In the genomic region with DNA sequence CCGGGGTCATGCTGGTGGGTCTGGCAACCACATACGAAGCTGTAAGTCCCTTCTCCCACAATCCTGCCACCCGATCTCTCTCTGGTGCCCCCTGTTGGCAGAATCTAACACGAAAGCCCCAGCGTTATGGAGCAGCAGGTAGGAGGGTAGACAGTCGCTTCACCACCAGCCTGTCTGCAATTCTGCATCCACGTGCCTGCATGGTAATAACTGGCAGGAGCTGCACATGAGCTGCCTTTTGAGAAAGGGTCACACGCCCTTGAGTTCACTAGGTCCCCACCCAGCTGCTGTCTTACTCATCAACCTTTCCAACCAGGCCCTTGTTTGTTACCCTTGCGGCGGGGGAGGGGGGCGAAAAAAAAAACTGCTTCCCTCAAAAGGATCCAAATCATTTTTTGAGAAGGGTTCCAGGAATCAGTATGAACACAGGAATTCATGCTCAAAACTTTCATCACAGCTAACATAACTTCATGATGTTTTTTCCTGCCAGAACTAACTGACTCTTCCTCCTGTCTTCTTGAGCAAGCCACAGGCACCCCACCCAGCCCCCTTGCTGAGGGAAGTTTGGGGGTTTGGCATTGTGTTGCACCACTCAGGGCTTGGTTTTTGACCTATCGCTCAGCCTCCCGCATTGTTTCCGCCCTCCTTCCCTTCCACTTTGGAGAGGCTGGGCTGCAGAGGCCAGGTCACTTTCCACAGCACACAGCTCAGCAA, we compare ENCODE assay signal across 10 cellular contexts. TPM values are rescaled to one million over a fixed set of nuclear protein-coding genes. Genes with fewer than 3 reads are reported as not detected.
DNase-seq lines count a peak whose midpoint lies in the region; ATAC-seq, FAIRE-seq and TF ChIP-seq lines count a peak whose summit lies in the region.
"Had no signal": no experiment of that assay in that cellular context is flagged by ENCODE, and none has a peak within 500 bp of the region (broad histone marks: within the 10 kb centered on the region; RNA-seq: fewer than 3 reads in every experiment).

No MANE protein-coding gene starts in this region.

- H3K27ac ChIP-seq in H1 (ENCODE audit: low read depth, low read length), result no peak overlapping the region
- H3K27ac ChIP-seq: SK-N-MC had no signal

- H2BK20ac ChIP-seq in H1 (ENCODE audit: low read length), result 0 out of 2 replicates have a peak overlapping the region, but pooled peaks have one; percentile 68

- TF ChIP-seq POLR2A in H1 (IDR thresholded peaks at IDR 0.05; ENCODE audit: control extremely low read depth in 1 of 2, low read depth in 2 of 2, low read length in 2 of 2), result no peak

- CTCF ChIA-PET in activated B cell treated with CpG ODN at 0.5 μM for 24 hours (lab: Charles Lee) (interaction anchor here (1.0 to 2.8 kb wide), 15 partner anchors 8 to 439 kb away, joined by 3 to 26 read pairs (median 5); a partner anchor contains a TSS), H1 (lab: Charles Lee; ENCODE audit: partially characterized antibody) (interaction anchor here (0.7 to 4.2 kb wide), 34 partner anchors 9 to 560 kb away, joined by 3 to 32 read pairs (median 4); a partner anchor contains a TSS)

- no peak overlapping the region for H3K56ac ChIP-seq in H1 (replicated peaks; ENCODE audit: insufficient read length, low read depth, low read length)

- no peak overlapping the region for H3K14ac ChIP-seq in H1 (ENCODE audit: insufficient read length)

- H2BK120ac ChIP-seq in H1 (replicated peaks; ENCODE audit: low read depth, low read length), result no peak overlapping the region

- H2BK12ac ChIP-seq in H1 (ENCODE audit: low read depth, low read length), result no peak overlapping the region

- H3K4me3 Mint-ChIP-seq in activated B cell treated with CpG ODN at 0.5 μM for 24 hours, result peak overlapping the region; percentile 53
- H3K4me3 Mint-ChIP-seq in mesothelial cell of epicardium, result no peak overlapping the region

- no peak overlapping the region for H3K27ac Mint-ChIP-seq in activated B cell treated with CpG ODN at 0.5 μM for 24 hours
- peak overlapping the region; percentile 22 for H3K27ac Mint-ChIP-seq in mesothelial cell of epicardium

- ATAC-seq in HG03520 (IDR thresholded peaks at IDR 0.05; ENCODE audit: unreplicated experiment) (peak; percentile 56), activated B cell treated with CpG ODN at 0.5 μM for 24 hours (ENCODE audit: low read depth) (peak; percentile 85), GM19023 (IDR thresholded peaks at IDR 0.05; ENCODE audit: unreplicated experiment) (no peak), GM19397 (IDR thresholded peaks at IDR 0.05; ENCODE audit: unreplicated experiment) (no peak)

- H3K79me1 ChIP-seq in H1 (ENCODE audit: low read depth, low read length), result no peaks in the 10 kb centered on the region

- WGBS in H1 (ENCODE audit: extremely low coverage in 1 of 2, insufficient coverage in 1 of 2, insufficient read length in 1 of 2, insufficient replicate concordance in 2 of 2, low coverage in 1 of 2, low lambda C conversion rate in 2 of 2, missing lambda C conversion rate in 1 of 2), 2 experiments, result 43% methylated on average over 14 of the region's 14 CpGs; no CpG with 5 or more reads in 1 of the 2 experiments

- peaks cover 2 to 19% (median 8%) of the 10 kb centered on the region in 4 experiments; a peak in 6 of 7 replicates for H3K4me1 ChIP-seq in H1 (replicated peaks in 1 of 4; ENCODE audit: control insufficient read depth in 3 of 4, insufficient read depth in 4 of 4, low read length in 3 of 4)

- 0 out of 2 replicates have a peak overlapping the region, but pooled peaks have one; percentile 74 for H2BK15ac ChIP-seq in H1 (ENCODE audit: low read length)

- H4K8ac ChIP-seq in H1 (ENCODE audit: extremely low read depth, insufficient read depth, low read length), result no peak overlapping the region

- H3K4me1 Mint-ChIP-seq in activated B cell treated with CpG ODN at 0.5 μM for 24 hours, result peaks cover 18% of the 10 kb centered on the region
- H3K4me1 Mint-ChIP-seq in mesothelial cell of epicardium, result peaks cover 8% of the 10 kb centered on the region

- peak; percentile 28 for DNase-seq in GM06990 (ENCODE audit: extremely low read depth, insufficient read length)
- peak; percentile 36 for DNase-seq in activated B cell treated with CpG ODN at 0.5 μM for 24 hours
- DNase-seq in H1 (ENCODE audit: low read depth in 1 of 2, low spot score in 2 of 2), result peak; percentile 54 to 91
- no peak for DNase-seq in mesothelial cell of epicardium (ENCODE audit: low spot score in 2 of 2, unreplicated experiment in 2 of 2)
- DNase-seq in stimulated activated naive CD4-positive, alpha-beta T cell treated with Interleukin-2 at 50 U/mL for 16 hours (lab: John Stamatoyannopoulos, UW), result peak; percentile 3

- no peaks in the 10 kb centered on the region for H3K36me3 Mint-ChIP-seq in activated B cell treated with CpG ODN at 0.5 μM for 24 hours (ENCODE audit: low read depth)
- no peaks in the 10 kb centered on the region for H3K36me3 Mint-ChIP-seq in mesothelial cell of epicardium

- H3K4me2 ChIP-seq in H1 (ENCODE audit: insufficient read depth in 1 of 2, low read depth in 2 of 2, low read length in 2 of 2), result peak overlapping the region; percentile 8 to 9; a peak in 3 of 4 replicates

- H3K79me2 ChIP-seq in H1 (ENCODE audit: control insufficient read depth in 1 of 2, insufficient read depth in 2 of 2, low read length in 2 of 2), result no peaks in the 10 kb centered on the region

- no peaks in the 10 kb centered on the region for H3K23me2 ChIP-seq in H1 (ENCODE audit: low read depth, low read length)

- no peaks in the 10 kb centered on the region; the same call in 1 of the 2 replicates for H3K27me3 ChIP-seq in GM06990 (replicated peaks; ENCODE audit: control insufficient read depth, insufficient read depth, low read length)
- H3K27me3 ChIP-seq in H1 (replicated peaks in 1 of 4; ENCODE audit: control insufficient read depth in 3 of 4, extremely low read depth in 1 of 4, insufficient read depth in 3 of 4, low read length in 3 of 4), result peaks cover 0 to 9% (median 0%) of the 10 kb centered on the region in 4 experiments; a peak in 2 of 7 replicates

- no peak overlapping the region for H2AK5ac ChIP-seq in H1 (ENCODE audit: low read depth, low read length)

- H3K18ac ChIP-seq in H1 (ENCODE audit: extremely low read depth, low read length), result no peak overlapping the region

- no peak overlapping the region for H2AFZ ChIP-seq in H1 (ENCODE audit: low read length)

- TF ChIP-seq CTCF in GM06990 (IDR thresholded peaks at IDR 0.05; ENCODE audit: insufficient read depth, low read length, poor library complexity, severe bottlenecking), result peak; percentile 74
- TF ChIP-seq CTCF in activated B cell treated with CpG ODN at 0.5 μM for 24 hours (IDR thresholded peaks at IDR 0.05), result no peak
- TF ChIP-seq CTCF in H1 (IDR thresholded peaks at IDR 0.05; ENCODE audit: control extremely low read depth in 1 of 3, insufficient read depth in 1 of 3, low read depth in 1 of 3, low read length in 3 of 3), result peak; percentile 79 to 89 (median 89)
- TF ChIP-seq CTCF in mesothelial cell of epicardium (IDR thresholded peaks at IDR 0.05; ENCODE audit: unreplicated experiment), result no peak

- H4K5ac ChIP-seq in H1 (ENCODE audit: insufficient read length, low read depth, low read length), result no peak overlapping the region

- no peak for TF ChIP-seq EP300 in H1 (IDR thresholded peaks at IDR 0.05; ENCODE audit: borderline replicate concordance in 1 of 2, low read depth in 2 of 2, low read length in 2 of 2)

- POLR2A ChIA-PET in activated B cell treated with CpG ODN at 0.5 μM for 24 hours (lab: Charles Lee), result no interaction called here
- POLR2A ChIA-PET in H1 (lab: Charles Lee; ENCODE audit: partially characterized antibody), result interaction anchor here (0.6 kb wide), 1 partner anchor 570 kb away, joined by 3 read pairs; no protein-coding TSS in a partner anchor

- intact Hi-C loops in activated B cell treated with CpG ODN at 0.5 μM for 24 hours (cut with micrococcal nuclease), result loop anchor here (1.0 kb wide), 2 partner anchors 14 to 53 kb away; no protein-coding TSS in a partner anchor

- H3K36me3 ChIP-seq in GM06990 (ENCODE audit: control insufficient read depth, insufficient read depth, low read length) (no peaks in the 10 kb centered on the region), H1 (ENCODE audit: control insufficient read depth in 2 of 4, insufficient read depth in 4 of 4, low read length in 3 of 4) (no peaks in the 10 kb centered on the region)

- no peak overlapping the region for H3K23ac ChIP-seq in H1 (ENCODE audit: insufficient read length)

- H3K9me3 ChIP-seq in H1 (ENCODE audit: insufficient read depth in 2 of 2, low read depth in 1 of 2, low read length in 1 of 2), result no peaks in the 10 kb centered on the region

- H3K27me3 Mint-ChIP-seq in activated B cell treated with CpG ODN at 0.5 μM for 24 hours (peaks cover 7% of the 10 kb centered on the region), mesothelial cell of epicardium (ENCODE audit: low read depth) (peaks cover 53% of the 10 kb centered on the region)

- H3K4ac ChIP-seq in H1 (replicated peaks; ENCODE audit: insufficient read length, low read depth, low read length), result no peak overlapping the region

- H3K9me3 Mint-ChIP-seq in activated B cell treated with CpG ODN at 0.5 μM for 24 hours (no peaks in the 10 kb centered on the region), mesothelial cell of epicardium (no peaks in the 10 kb centered on the region)

- H4K91ac ChIP-seq in H1 (replicated peaks; ENCODE audit: insufficient read length, low read length), result no peak overlapping the region

- H3K4me3 ChIP-seq in GM06990 (replicated peaks; ENCODE audit: low read depth, low read length) (no peak overlapping the region), H1 (ENCODE audit: extremely low read depth in 1 of 4, insufficient read depth in 2 of 4, low read depth in 3 of 4, low read length in 4 of 4) (no peak overlapping the region)
- H3K4me3 ChIP-seq: SK-N-MC had no signal

- peak; percentile 50 to 67; a peak in 3 of 4 replicates for TF ChIP-seq RAD21 in H1 (IDR thresholded peaks at IDR 0.05 in 1 of 2, conservative IDR thresholded peaks at IDR 0.05 in 1 of 2; ENCODE audit: low read depth in 2 of 2, low read length in 2 of 2)

- H2BK5ac ChIP-seq in H1 (ENCODE audit: low read depth, low read length), result no peak overlapping the region

- no peak overlapping the region for H3K9ac ChIP-seq in H1 (replicated peaks in 1 of 4; ENCODE audit: extremely low read depth in 1 of 4, low read depth in 3 of 4, low read length in 3 of 4)

- peak; percentile 92 for FAIRE-seq in H1 (lab: Jason Lieb, UNC)

- H4K20me1 ChIP-seq in H1 (replicated peaks in 1 of 2; ENCODE audit: control insufficient read depth in 1 of 2, insufficient read depth in 2 of 2, low read length in 2 of 2), result no peaks in the 10 kb centered on the region

RNA-seq across cellular contexts. Expression of a gene that starts 19.6 kb away (rescaled TPM):
- not detected in 2 replicates for total RNA-seq in activated B cell treated with CpG ODN at 0.5 μM for 24 hours
- total RNA-seq in H1 (2021; fragmentation: NEBNext Ultra II Directional; extraction: Animal tissue kit (Norgen Biotek cat#: 25700)), result not detected in 2 replicates
- polyA plus RNA-seq in H1 (2011; rRNA removed), result not detected in 2 replicates
- polyA plus RNA-seq in H1 (2011; cell fraction: cytosol; rRNA removed), result not detected
- not detected for polyA plus RNA-seq in H1 (2011; cell fraction: nucleus; rRNA removed)
- polyA plus RNA-seq in H1 (2012, experiment 1 of 2), result not detected in 4 replicates
- polyA plus RNA-seq in H1 (2012, experiment 2 of 2), result not detected
- not detected for polyA plus RNA-seq in H1 (2013, experiment 1 of 2)
- not detected for polyA plus RNA-seq in H1 (2013, experiment 2 of 2)
- polyA minus RNA-seq in H1 (2011; rRNA and poly(A)+ RNA removed), result not detected in 2 replicates
- polyA minus RNA-seq in H1 (2011; cell fraction: cytosol; rRNA and poly(A)+ RNA removed), result not detected
- not detected for polyA minus RNA-seq in H1 (2011; cell fraction: nucleus; rRNA and poly(A)+ RNA removed)
- total RNA-seq in mesothelial cell of epicardium, result not detected in 3 replicates
- total RNA-seq: subcutaneous adipose tissue had no signal

Comparison
In these comparisons a context has a peak if more than half of its experiments do, and no peak if none do; other contexts are left out.
1. DNase-seq: peak in GM06990 (single experiment), activated B cell treated with CpG ODN at 0.5 μM for 24 hours (single experiment), H1 (2 of 2) and stimulated activated naive CD4-positive, alpha-beta T cell treated with Interleukin-2 at 50 U/mL for 16 hours (single experiment); none in mesothelial cell of epicardium (0 of 2).
2. CTCF ChIP-seq: peak in GM06990 (single experiment) and H1 (3 of 3); none in activated B cell treated with CpG ODN at 0.5 μM for 24 hours (single experiment) and mesothelial cell of epicardium (single experiment).
3. ATAC-seq: peak in HG03520 (single experiment) and activated B cell treated with CpG ODN at 0.5 μM for 24 hours (single experiment); none in GM19023 (single experiment) and GM19397 (single experiment).